In the genomic region with DNA sequence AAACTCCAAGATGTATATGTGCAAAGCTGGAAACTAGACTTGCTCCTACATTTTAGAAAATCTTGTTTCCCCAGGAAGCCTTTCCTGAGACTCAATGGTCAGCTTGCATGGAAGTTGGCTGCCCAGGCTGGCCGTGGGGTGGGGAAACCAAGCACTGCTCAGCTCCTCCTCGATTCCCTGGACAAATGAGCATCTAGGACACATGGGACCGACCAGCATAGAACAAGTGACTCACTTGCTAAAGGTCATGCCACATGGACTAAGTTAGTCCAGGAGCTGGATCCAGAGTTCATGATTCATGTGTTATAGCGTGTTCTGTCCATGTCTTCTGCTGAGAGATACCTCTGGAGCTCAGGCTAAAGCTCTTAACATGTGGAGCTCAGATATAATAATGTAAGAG, we compare ENCODE assay signal across 20 cellular contexts. TPM values are rescaled to one million over a fixed set of nuclear protein-coding genes. Genes with fewer than 3 reads are reported as not detected.
"Had no signal": no experiment of that assay in that cellular context is flagged by ENCODE, and none has a peak within 500 bp of the region (broad histone marks: within the 10 kb centered on the region; RNA-seq: fewer than 3 reads in every experiment).

No MANE protein-coding gene starts in this region.

- H3K4me3 ChIP-seq: pancreas, psoas muscle, right atrium auricular region, skin epidermis, stomach, suprapubic skin, transverse colon, uterus had no signal

- H3K9me3 ChIP-seq: pancreas, psoas muscle, right atrium auricular region, stomach, suprapubic skin, transverse colon, uterus had no signal

- H3K27me3 ChIP-seq: pancreas, right atrium auricular region, stomach, suprapubic skin, transverse colon, uterus had no signal

- H3K4me1 ChIP-seq: pancreas, psoas muscle, transverse colon, uterus had no signal

- H3K36me3 ChIP-seq: pancreas, right atrium auricular region, stomach, suprapubic skin, transverse colon, uterus had no signal

- DNase-seq: activated CD4-positive, alpha-beta memory T cell treated with anti-CD3 and anti-CD28 coated beads for 36 hours; activated CD4-positive, alpha-beta T cell treated with anti-CD3 and anti-CD28 coated beads for 48 hours; activated naive CD4-positive, alpha-beta T cell treated with anti-CD3 and anti-CD28 coated beads for 36 hours; activated naive CD8-positive, alpha-beta T cell treated with anti-CD3 and anti-CD28 coated beads, Interleukin-2, amount 10 ng/mL, durations not matched to agents 7 days and 5 days; activated T-cell treated with anti-CD3 and anti-CD28 coated beads, Interleukin-2, amount 50 U/mL, for 48 hours; amniotic stem cell; hypothalamus; pancreas; psoas muscle; stomach; T-helper 17 cell; transverse colon; uterus had no signal

- H3K27ac ChIP-seq: pancreas, psoas muscle, skin epidermis, stomach, suprapubic skin, transverse colon, uterus had no signal

- ATAC-seq: natural killer cell treated with Interleukin-12 subunit alpha and Interleukin-12 subunit beta and Interleukin-15 and Interleukin-18, amount 100 ng/mL, for 72 hours; pancreas; stimulated activated memory B cell treated with anti-CD40 and anti-IgM and Interleukin-4, amounts not matched to agents 10 μg/mL and 1 μg/mL and 100 μg/mL, for 72 hours; T-helper 17 cell had no signal

RNA-seq across cellular contexts. Expression of a gene that starts 6.2 kb away (rescaled TPM):
- total RNA-seq: activated CD4-positive, alpha-beta memory T cell treated with anti-CD3 and anti-CD28 coated beads for 36 hours; activated naive CD4-positive, alpha-beta T cell treated with anti-CD3 and anti-CD28 coated beads for 36 hours; activated naive CD8-positive, alpha-beta T cell treated with anti-CD3 and anti-CD28 coated beads, Interleukin-2, amount 10 ng/mL, durations not matched to agents 7 days and 5 days; cerebellum; frontal cortex; natural killer cell treated with Interleukin-12 subunit alpha and Interleukin-12 subunit beta and Interleukin-15 and Interleukin-18, amount 100 ng/mL, for 72 hours; T-helper 17 cell had no signal

RNA-seq across cellular contexts. Expression of a gene that starts 14.4 kb away (rescaled TPM):
- total RNA-seq: activated CD4-positive, alpha-beta memory T cell treated with anti-CD3 and anti-CD28 coated beads for 36 hours; activated naive CD4-positive, alpha-beta T cell treated with anti-CD3 and anti-CD28 coated beads for 36 hours; activated naive CD8-positive, alpha-beta T cell treated with anti-CD3 and anti-CD28 coated beads, Interleukin-2, amount 10 ng/mL, durations not matched to agents 7 days and 5 days; natural killer cell treated with Interleukin-12 subunit alpha and Interleukin-12 subunit beta and Interleukin-15 and Interleukin-18, amount 100 ng/mL, for 72 hours; pancreas; psoas muscle; stomach; T-helper 17 cell had no signal
